8 cellular contexts compared by ENCODE assay signal in the genomic region with DNA sequence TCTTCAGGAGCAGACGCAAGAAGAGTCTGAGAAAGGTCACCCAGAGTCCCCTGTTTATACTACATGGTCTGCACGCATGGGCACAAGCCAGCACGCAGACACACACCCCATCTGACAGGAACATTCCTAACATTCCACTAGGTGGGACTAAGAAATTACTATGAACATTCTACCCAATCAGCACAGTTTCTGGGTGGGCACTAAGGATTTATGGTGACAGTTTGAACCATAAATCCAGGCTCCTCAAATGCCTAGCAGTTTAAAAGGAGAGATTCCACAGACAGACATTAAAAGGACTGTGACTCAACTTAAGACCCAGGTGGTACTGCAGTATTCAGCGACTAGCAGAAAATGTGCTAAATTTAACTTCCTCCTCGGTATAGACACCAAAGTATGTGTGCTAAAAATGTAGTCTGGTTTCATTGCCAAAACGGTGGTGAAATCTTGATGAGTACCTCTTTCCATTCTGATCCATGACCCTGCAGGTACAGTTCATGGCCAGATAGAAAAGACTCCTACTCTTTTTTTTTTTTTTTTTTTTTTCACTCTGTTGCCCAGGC. TPM values are rescaled to one million over a fixed set of nuclear protein-coding genes. Genes with fewer than 3 reads are reported as not detected.
DNase-seq lines count a peak whose midpoint lies in the region; TF ChIP-seq lines count a peak whose summit lies in the region.

No MANE protein-coding gene starts in this region.

- H3K9me3 ChIP-seq in parathyroid adenoma (ENCODE audit: control insufficient read depth, low read length), result no peaks in the 10 kb centered on the region

- no peaks in the 10 kb centered on the region for H3K36me3 ChIP-seq in parathyroid adenoma (ENCODE audit: control insufficient read depth, insufficient read depth, low read length)

- peak; percentile 98 for DNase-seq in GM04503 (ENCODE audit: low read depth)
- DNase-seq in NCI-H1048 (lab: John Stamatoyannopoulos, UW), result peak; percentile 46
- DNase-seq in epithelial cell of prostate (ENCODE audit: low read depth, low spot score), result peak; percentile 93
- no peak for DNase-seq in NCI-H1436 (lab: John Stamatoyannopoulos, UW)
- DNase-seq in DMS79 (lab: John Stamatoyannopoulos, UW), result no peak
- no peak for DNase-seq in COR-L47 (lab: John Stamatoyannopoulos, UW)
- DNase-seq in posterior vena cava (ENCODE audit: low spot score), result no peak

- intact Hi-C loops in posterior vena cava (cut with DNase I), result no loop called here

- H2AFZ ChIP-seq in parathyroid adenoma, result peak overlapping the region; percentile 8

- peak overlapping the region; percentile 12 for H3K4me3 ChIP-seq in parathyroid adenoma (ENCODE audit: low read depth, low read length)

- H3K4me2 ChIP-seq in parathyroid adenoma (ENCODE audit: low read length), result peak overlapping the region; percentile 53

- peaks cover 5% of the 10 kb centered on the region for H3K4me1 ChIP-seq in parathyroid adenoma

- no peaks in the 10 kb centered on the region for H3K79me2 ChIP-seq in parathyroid adenoma

- H3K9ac ChIP-seq in parathyroid adenoma, result no peak overlapping the region

- no peak for TF ChIP-seq CTCF in parathyroid adenoma (IDR thresholded peaks at IDR 0.05)

- H3K27me3 ChIP-seq in parathyroid adenoma (ENCODE audit: control insufficient read depth, insufficient read depth, low read length), result no peaks in the 10 kb centered on the region

- H3K27ac ChIP-seq in epithelial cell of prostate (peak overlapping the region; percentile 61), parathyroid adenoma (no peak overlapping the region)

RNA-seq across cellular contexts. Expression of gene ABHD4, which starts 16.2 kb away (rescaled TPM):
- total RNA-seq in posterior vena cava, result 10 to 100 TPM; 31.2 to 36.7 TPM

RNA-seq across cellular contexts. Expression of gene DAD1, which starts 25.3 kb away (rescaled TPM):
- total RNA-seq in posterior vena cava, result 100 to 1,000 TPM; 160 to 182 TPM

RNA-seq across cellular contexts. Expression of gene OR6J1, which starts 29.8 kb away (rescaled TPM):
- not detected for total RNA-seq in posterior vena cava

Comparison
In these comparisons a context has a peak if more than half of its experiments do, and no peak if none do; other contexts are left out.
1. DNase-seq: peak in GM04503 (single experiment), NCI-H1048 (single experiment) and epithelial cell of prostate (single experiment); none in NCI-H1436 (single experiment), DMS79 (single experiment), COR-L47 (single experiment) and posterior vena cava (single experiment).